ENCODE assay signal across 8 cellular contexts in genomic region chr3:124812291-124813265, GRCh38.
DNase-seq lines count a peak whose midpoint lies in the region; ATAC-seq, FAIRE-seq and TF ChIP-seq lines count a peak whose summit lies in the region.

No MANE protein-coding gene starts in this region.

- no peaks in the 10 kb centered on the region for H3K27me3 ChIP-seq in Peyer's patch
- H3K27me3 ChIP-seq in ovary, result no peaks in the 10 kb centered on the region

- no peak for TF ChIP-seq CTCF in Peyer's patch (IDR thresholded peaks at IDR 0.05)
- TF ChIP-seq CTCF in fibroblast of the aortic adventitia (IDR thresholded peaks at IDR 0.05; ENCODE audit: insufficient read depth, low read length), result no peak
- no peak for TF ChIP-seq CTCF in ovary (IDR thresholded peaks at IDR 0.05)

- H3K4me3 ChIP-seq in Peyer's patch (no peak overlapping the region), fibroblast of the aortic adventitia (ENCODE audit: low read depth, low read length) (peak overlapping the region; percentile 32), ovary (no peak overlapping the region)

- intact Hi-C loops in ovary (cut with DNase I), result no loop called here

- TF ChIP-seq POLR2A in Peyer's patch (IDR thresholded peaks at IDR 0.05), result no peak
- no peak for TF ChIP-seq POLR2A in ovary (IDR thresholded peaks at IDR 0.05)
- no peak for TF ChIP-seq POLR2A in GM12892 (IDR thresholded peaks at IDR 0.05; ENCODE audit: low read depth, low read length)

- H3K27ac ChIP-seq in Peyer's patch (peak overlapping the region; percentile 25 to 81 (median 50)), ovary (peak overlapping the region; percentile 36 to 60)

- no peak for TF ChIP-seq EP300 in ovary (IDR thresholded peaks at IDR 0.05)

- no peak for FAIRE-seq in GM12892 (lab: Jason Lieb, UNC)

- H3K36me3 ChIP-seq in Peyer's patch (peaks cover 0 to 16% (median 0%) of the 10 kb centered on the region in 3 donors), ovary (no peaks in the 10 kb centered on the region)

- DNase-seq in DMS53 treated with DMSO at 0.1 percent for 48 hours (lab: John Stamatoyannopoulos, UW; ENCODE audit: unreplicated experiment) (peak; percentile 60), Peyer's patch (peak in 2 of 3 donors; percentile 76 to 85), fibroblast of the aortic adventitia (ENCODE audit: low read depth) (peak; percentile 99), ovary (peak; percentile 53 to 72 (median 68)), GM12892 (ENCODE audit: insufficient read length) (no peak), KG1 (lab: John Stamatoyannopoulos, UW) (no peak)
- DNase-seq in activated CD4-positive, alpha-beta T cell treated with anti-CD3 and anti-CD28 coated beads for 1 hour, result no peak

- H3K9me3 ChIP-seq in Peyer's patch, result no peaks in the 10 kb centered on the region
- H3K9me3 ChIP-seq in ovary, result no peaks in the 10 kb centered on the region

- H3K4me1 ChIP-seq in Peyer's patch (peaks cover 0 to 40% (median 3%) of the 10 kb centered on the region in 4 donors), ovary (ENCODE audit: insufficient read depth) (peaks cover 20% of the 10 kb centered on the region)

- no peak for ATAC-seq in GM21723 (IDR thresholded peaks at IDR 0.05; ENCODE audit: unreplicated experiment)

- WGBS in ovary, 3 donors, result 15 to 18% (median 17%) methylated on average over 15 of the region's 15 CpGs

Comparison
In these comparisons a context has a peak if more than half of its experiments do, and no peak if none do; other contexts are left out.
1. DNase-seq: peak in DMS53 treated with DMSO at 0.1 percent for 48 hours (single experiment), Peyer's patch (2 of 3), fibroblast of the aortic adventitia (single experiment) and ovary (5 of 5); none in activated CD4-positive, alpha-beta T cell treated with anti-CD3 and anti-CD28 coated beads for 1 hour (single experiment), GM12892 (single experiment) and KG1 (single experiment).